24 cellular contexts compared by ENCODE assay signal in the genomic region with DNA sequence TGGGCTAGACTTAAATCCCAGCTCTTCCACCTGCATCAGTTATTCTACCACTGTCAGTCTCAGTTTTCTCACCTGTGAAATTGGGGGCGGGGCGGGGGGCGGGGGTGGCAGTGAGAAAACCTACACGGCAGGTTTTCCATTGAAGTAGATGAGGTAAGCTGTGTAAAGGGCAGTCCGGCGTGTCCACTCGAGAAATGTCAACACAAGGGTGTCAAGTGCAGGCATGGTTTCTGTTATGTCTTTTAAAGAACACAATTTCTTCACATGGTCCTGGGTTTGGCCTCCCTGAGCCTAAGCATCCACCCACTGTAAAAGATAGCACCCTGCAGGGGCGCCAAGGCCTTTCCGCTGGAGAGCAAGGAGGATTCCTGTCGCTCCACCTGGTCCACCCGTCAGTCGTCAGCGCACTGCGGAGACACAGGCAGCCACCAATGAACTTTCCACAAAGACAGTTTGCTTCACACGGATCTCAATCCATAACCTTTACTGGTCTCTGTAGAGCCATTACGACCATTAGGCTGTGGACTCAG.
A peak's percentile ranks its signal among the peaks of the same experiment; 100 is the strongest.
DNase-seq lines count a peak whose midpoint lies in the region; ATAC-seq and TF ChIP-seq lines count a peak whose summit lies in the region.
"Had no signal": no experiment of that assay in that cellular context is flagged by ENCODE, and none has a peak within 500 bp of the region (broad histone marks: within the 10 kb centered on the region; RNA-seq: fewer than 3 reads in every experiment).

No MANE protein-coding gene starts in this region.

- POLR2A ChIA-PET in activated CD8-positive, alpha-beta T cell treated with anti-CD3 and anti-CD28 coated beads, Interleukin-2, amount 10 ng/mL, durations not matched to agents 7 days and 5 days (lab: Charles Lee), result interaction anchor here (0.7 kb wide), 1 partner anchor 9 kb away, joined by 3 read pairs; no protein-coding TSS in a partner anchor

- WGBS in endodermal cell (ENCODE audit: insufficient coverage in 1 of 2, insufficient read length in 1 of 2), 2 experiments, result 53 to 62% methylated on average over 13 to 16 of the region's 16 CpGs
- 10 to 24% (median 15%) methylated on average over 15 to 16 of the region's 16 CpGs for WGBS in heart left ventricle, 4 donors

- H3K27ac ChIP-seq in endodermal cell (ENCODE audit: low read depth, low read length), result no peak overlapping the region
- no peak overlapping the region for H3K27ac ChIP-seq in left lung
- H3K27ac ChIP-seq in heart left ventricle, result no peak overlapping the region
- H3K27ac ChIP-seq: BLaER1 treated with 17β-estradiol and CSF1 and Interleukin-3, amounts not matched to agents 10 nM and 100 nM; KMS-11 had no signal

- H3K9ac ChIP-seq in endodermal cell (ENCODE audit: extremely low read depth, low read length, poor library complexity, severe bottlenecking), result no peak overlapping the region
- H3K9ac ChIP-seq: BLaER1 treated with 17β-estradiol and CSF1 and Interleukin-3, amounts not matched to agents 10 nM and 100 nM; KMS-11 had no signal

- no peaks in the 10 kb centered on the region for H3K9me3 ChIP-seq in endodermal cell (ENCODE audit: control insufficient read depth, low read length)
- H3K9me3 ChIP-seq in left lung, result no peaks in the 10 kb centered on the region
- H3K9me3 ChIP-seq in heart left ventricle, result no peaks in the 10 kb centered on the region
- H3K9me3 ChIP-seq: BLaER1 treated with 17β-estradiol and CSF1 and Interleukin-3, amounts not matched to agents 10 nM and 100 nM had no signal

- peaks cover 20% of the 10 kb centered on the region for H3K27me3 ChIP-seq in endodermal cell (ENCODE audit: control insufficient read depth, insufficient read depth, low read length, poor library complexity, severe bottlenecking)
- H3K27me3 ChIP-seq in left lung, result peaks cover 7 to 88% of the 10 kb centered on the region in 2 donors
- peaks cover 0 to 61% (median 35%) of the 10 kb centered on the region in 9 donors for H3K27me3 ChIP-seq in heart left ventricle
- H3K27me3 ChIP-seq: BLaER1 treated with 17β-estradiol and CSF1 and Interleukin-3, amounts not matched to agents 10 nM and 100 nM had no signal

- no peak overlapping the region for H3K27ac Mint-ChIP-seq in endodermal cell
- no peak overlapping the region for H3K27ac Mint-ChIP-seq in activated CD8-positive, alpha-beta T cell treated with anti-CD3 and anti-CD28 coated beads, Interleukin-2, amount 10 ng/mL, durations not matched to agents 7 days and 5 days

- CTCF ChIA-PET in activated CD8-positive, alpha-beta T cell treated with anti-CD3 and anti-CD28 coated beads, Interleukin-2, amount 10 ng/mL, durations not matched to agents 7 days and 5 days (lab: Charles Lee), result no interaction called here

- peak; percentile 72 for DNase-seq in COLO668 (lab: John Stamatoyannopoulos, UW; ENCODE audit: unreplicated experiment)
- peak; percentile 77 for DNase-seq in NCI-H2029 (lab: John Stamatoyannopoulos, UW)
- peak; percentile 82 for DNase-seq in endodermal cell
- no peak for DNase-seq in left lung
- no peak for DNase-seq in HUDEP-2 (lab: John Stamatoyannopoulos, UW; ENCODE audit: unreplicated experiment in 76 of 76)
- DNase-seq in activated CD8-positive, alpha-beta T cell treated with anti-CD3 and anti-CD28 coated beads, Interleukin-2, amount 10 ng/mL, durations not matched to agents 7 days and 5 days, result no peak
- DNase-seq in heart left ventricle, result no peak
- DNase-seq: 8988T; Calu3; CD4-positive, alpha-beta memory T cell; DMS153; GF-D8; HCEC 1CT; IMR-90; NCI-H1105; NCI-H146; NCI-H2081; NCI-H2171 treated with DMSO at 0.1 percent for 48 hours; NCI-H69 had no signal

- intact Hi-C loops in left lung (cut with DNase I) (no loop called here), heart left ventricle (cut with DNase I) (no loop called here)

- TF ChIP-seq CTCF in endodermal cell (conservative IDR thresholded peaks at IDR 0.05) (peak; percentile 22), left lung (IDR thresholded peaks at IDR 0.05) (no peak), heart left ventricle (IDR thresholded peaks at IDR 0.05) (no peak)

- TF ChIP-seq POLR2A in heart left ventricle (IDR thresholded peaks at IDR 0.05), result no peak

- peak; percentile 65 for ATAC-seq in left lung
- no peak for ATAC-seq in GM21528 (IDR thresholded peaks at IDR 0.05; ENCODE audit: low FRiP score, unreplicated experiment)
- ATAC-seq in activated CD8-positive, alpha-beta T cell treated with anti-CD3 and anti-CD28 coated beads, Interleukin-2, amount 10 ng/mL, durations not matched to agents 7 days and 5 days, result no peak
- ATAC-seq in heart left ventricle, result no peak
- ATAC-seq: Panc1, SK-N-SH treated with all-trans-retinoic acid at 6 μM for 48 hours had no signal

- H3K4me3 Mint-ChIP-seq in endodermal cell, result no peak overlapping the region
- no peak overlapping the region for H3K4me3 Mint-ChIP-seq in activated CD8-positive, alpha-beta T cell treated with anti-CD3 and anti-CD28 coated beads, Interleukin-2, amount 10 ng/mL, durations not matched to agents 7 days and 5 days
- H3K4me3 Mint-ChIP-seq: CD4-positive, alpha-beta memory T cell had no signal

- peaks cover 8% of the 10 kb centered on the region for H3K4me1 Mint-ChIP-seq in endodermal cell
- H3K4me1 Mint-ChIP-seq in activated CD8-positive, alpha-beta T cell treated with anti-CD3 and anti-CD28 coated beads, Interleukin-2, amount 10 ng/mL, durations not matched to agents 7 days and 5 days (ENCODE audit: low read depth), result peaks cover 9% of the 10 kb centered on the region

- H3K4me3 ChIP-seq in endodermal cell (ENCODE audit: low read length) (no peak overlapping the region), left lung (no peak overlapping the region), heart left ventricle (no peak overlapping the region)
- H3K4me3 ChIP-seq: BLaER1 treated with 17β-estradiol and CSF1 and Interleukin-3, amounts not matched to agents 10 nM and 100 nM had no signal

- H3K27me3 Mint-ChIP-seq in endodermal cell (ENCODE audit: insufficient read depth), result peaks cover 17% of the 10 kb centered on the region
- H3K27me3 Mint-ChIP-seq in activated CD8-positive, alpha-beta T cell treated with anti-CD3 and anti-CD28 coated beads, Interleukin-2, amount 10 ng/mL, durations not matched to agents 7 days and 5 days (ENCODE audit: low read depth), result peaks cover 20% of the 10 kb centered on the region

- no peaks in the 10 kb centered on the region for H3K36me3 Mint-ChIP-seq in endodermal cell (ENCODE audit: low read depth)
- no peaks in the 10 kb centered on the region for H3K36me3 Mint-ChIP-seq in activated CD8-positive, alpha-beta T cell treated with anti-CD3 and anti-CD28 coated beads, Interleukin-2, amount 10 ng/mL, durations not matched to agents 7 days and 5 days (ENCODE audit: low read depth)
- H3K36me3 Mint-ChIP-seq: CD4-positive, alpha-beta memory T cell had no signal

- no peaks in the 10 kb centered on the region for H3K9me3 Mint-ChIP-seq in endodermal cell
- H3K9me3 Mint-ChIP-seq in activated CD8-positive, alpha-beta T cell treated with anti-CD3 and anti-CD28 coated beads, Interleukin-2, amount 10 ng/mL, durations not matched to agents 7 days and 5 days (ENCODE audit: insufficient read depth), result no peaks in the 10 kb centered on the region

- H3K4me1 ChIP-seq in endodermal cell (ENCODE audit: control insufficient read depth, insufficient read depth, low read length), result no peaks in the 10 kb centered on the region
- no peaks in the 10 kb centered on the region for H3K4me1 ChIP-seq in left lung
- H3K4me1 ChIP-seq in heart left ventricle, result no peaks in the 10 kb centered on the region

- H3K36me3 ChIP-seq in endodermal cell (ENCODE audit: control insufficient read depth, insufficient read depth, low read length) (no peaks in the 10 kb centered on the region), left lung (no peaks in the 10 kb centered on the region), heart left ventricle (no peaks in the 10 kb centered on the region)
- H3K36me3 ChIP-seq: BLaER1 treated with 17β-estradiol and CSF1 and Interleukin-3, amounts not matched to agents 10 nM and 100 nM had no signal

Comparison
In these comparisons a context has a peak if more than half of its experiments do, and no peak if none do; other contexts are left out.
1. DNase-seq: peak in COLO668 (single experiment), NCI-H2029 (single experiment) and endodermal cell (single experiment); none in left lung (0 of 2), HUDEP-2 (0 of 76), activated CD8-positive, alpha-beta T cell treated with anti-CD3 and anti-CD28 coated beads, Interleukin-2, amount 10 ng/mL, durations not matched to agents 7 days and 5 days (single experiment) and heart left ventricle (0 of 5).